In the genomic region with DNA sequence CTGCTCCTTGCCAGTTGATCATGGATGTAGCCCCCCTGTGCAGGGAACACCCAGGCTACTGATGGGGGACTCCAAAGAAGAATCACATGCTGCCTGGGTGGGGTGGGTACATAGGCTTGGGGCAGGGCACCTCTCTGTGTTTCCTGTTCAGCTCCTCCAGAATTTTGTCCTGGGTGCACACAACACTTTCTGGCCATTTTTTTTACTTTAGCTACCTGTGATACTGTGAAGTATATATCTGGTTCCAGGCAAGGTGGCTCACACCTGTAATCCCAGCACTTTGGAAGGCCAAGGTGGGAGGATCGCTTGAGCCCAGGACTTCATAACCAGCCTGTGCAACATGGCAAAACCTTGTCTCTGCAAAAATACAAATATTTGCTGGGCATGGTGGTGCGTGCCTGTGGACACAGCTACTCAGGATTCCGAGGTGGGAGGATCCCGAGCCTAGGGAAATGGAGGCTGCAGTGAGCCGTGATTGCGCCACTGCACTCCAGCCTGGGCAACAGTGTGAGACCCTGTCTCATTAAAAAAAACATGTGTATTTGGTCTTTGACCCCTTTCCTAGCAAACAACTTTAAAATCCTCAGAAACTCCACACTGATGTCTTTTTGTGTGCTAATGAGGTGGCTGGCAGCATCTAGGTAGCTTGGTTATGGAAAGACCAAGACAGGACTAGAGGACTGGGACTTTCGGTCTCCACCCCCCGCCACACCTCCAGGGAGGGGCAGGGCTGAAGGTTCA, we compare ENCODE assay signal across 1 cellular context.
TF ChIP-seq lines count a peak whose summit lies in the region.

No MANE protein-coding gene starts in this region.

TF ChIP-seq in HepG2, 621 proteins besides CTCF, POLR2A, EP300 and RAD21 (continued from another document and continues in another):
- TF ChIP-seq, protein P1, sequence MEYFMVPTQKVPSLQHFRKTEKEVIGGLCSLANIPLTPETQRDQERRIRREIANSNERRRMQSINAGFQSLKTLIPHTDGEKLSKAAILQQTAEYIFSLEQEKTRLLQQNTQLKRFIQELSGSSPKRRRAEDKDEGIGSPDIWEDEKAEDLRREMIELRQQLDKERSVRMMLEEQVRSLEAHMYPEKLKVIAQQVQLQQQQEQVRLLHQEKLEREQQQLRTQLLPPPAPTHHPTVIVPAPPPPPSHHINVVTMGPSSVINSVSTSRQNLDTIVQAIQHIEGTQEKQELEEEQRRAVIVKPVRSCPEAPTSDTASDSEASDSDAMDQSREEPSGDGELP (IDR thresholded peaks at IDR 0.05; ENCODE audit: borderline replicate concordance, low read depth), result peak; percentile 80
- TF ChIP-seq, protein P2, sequence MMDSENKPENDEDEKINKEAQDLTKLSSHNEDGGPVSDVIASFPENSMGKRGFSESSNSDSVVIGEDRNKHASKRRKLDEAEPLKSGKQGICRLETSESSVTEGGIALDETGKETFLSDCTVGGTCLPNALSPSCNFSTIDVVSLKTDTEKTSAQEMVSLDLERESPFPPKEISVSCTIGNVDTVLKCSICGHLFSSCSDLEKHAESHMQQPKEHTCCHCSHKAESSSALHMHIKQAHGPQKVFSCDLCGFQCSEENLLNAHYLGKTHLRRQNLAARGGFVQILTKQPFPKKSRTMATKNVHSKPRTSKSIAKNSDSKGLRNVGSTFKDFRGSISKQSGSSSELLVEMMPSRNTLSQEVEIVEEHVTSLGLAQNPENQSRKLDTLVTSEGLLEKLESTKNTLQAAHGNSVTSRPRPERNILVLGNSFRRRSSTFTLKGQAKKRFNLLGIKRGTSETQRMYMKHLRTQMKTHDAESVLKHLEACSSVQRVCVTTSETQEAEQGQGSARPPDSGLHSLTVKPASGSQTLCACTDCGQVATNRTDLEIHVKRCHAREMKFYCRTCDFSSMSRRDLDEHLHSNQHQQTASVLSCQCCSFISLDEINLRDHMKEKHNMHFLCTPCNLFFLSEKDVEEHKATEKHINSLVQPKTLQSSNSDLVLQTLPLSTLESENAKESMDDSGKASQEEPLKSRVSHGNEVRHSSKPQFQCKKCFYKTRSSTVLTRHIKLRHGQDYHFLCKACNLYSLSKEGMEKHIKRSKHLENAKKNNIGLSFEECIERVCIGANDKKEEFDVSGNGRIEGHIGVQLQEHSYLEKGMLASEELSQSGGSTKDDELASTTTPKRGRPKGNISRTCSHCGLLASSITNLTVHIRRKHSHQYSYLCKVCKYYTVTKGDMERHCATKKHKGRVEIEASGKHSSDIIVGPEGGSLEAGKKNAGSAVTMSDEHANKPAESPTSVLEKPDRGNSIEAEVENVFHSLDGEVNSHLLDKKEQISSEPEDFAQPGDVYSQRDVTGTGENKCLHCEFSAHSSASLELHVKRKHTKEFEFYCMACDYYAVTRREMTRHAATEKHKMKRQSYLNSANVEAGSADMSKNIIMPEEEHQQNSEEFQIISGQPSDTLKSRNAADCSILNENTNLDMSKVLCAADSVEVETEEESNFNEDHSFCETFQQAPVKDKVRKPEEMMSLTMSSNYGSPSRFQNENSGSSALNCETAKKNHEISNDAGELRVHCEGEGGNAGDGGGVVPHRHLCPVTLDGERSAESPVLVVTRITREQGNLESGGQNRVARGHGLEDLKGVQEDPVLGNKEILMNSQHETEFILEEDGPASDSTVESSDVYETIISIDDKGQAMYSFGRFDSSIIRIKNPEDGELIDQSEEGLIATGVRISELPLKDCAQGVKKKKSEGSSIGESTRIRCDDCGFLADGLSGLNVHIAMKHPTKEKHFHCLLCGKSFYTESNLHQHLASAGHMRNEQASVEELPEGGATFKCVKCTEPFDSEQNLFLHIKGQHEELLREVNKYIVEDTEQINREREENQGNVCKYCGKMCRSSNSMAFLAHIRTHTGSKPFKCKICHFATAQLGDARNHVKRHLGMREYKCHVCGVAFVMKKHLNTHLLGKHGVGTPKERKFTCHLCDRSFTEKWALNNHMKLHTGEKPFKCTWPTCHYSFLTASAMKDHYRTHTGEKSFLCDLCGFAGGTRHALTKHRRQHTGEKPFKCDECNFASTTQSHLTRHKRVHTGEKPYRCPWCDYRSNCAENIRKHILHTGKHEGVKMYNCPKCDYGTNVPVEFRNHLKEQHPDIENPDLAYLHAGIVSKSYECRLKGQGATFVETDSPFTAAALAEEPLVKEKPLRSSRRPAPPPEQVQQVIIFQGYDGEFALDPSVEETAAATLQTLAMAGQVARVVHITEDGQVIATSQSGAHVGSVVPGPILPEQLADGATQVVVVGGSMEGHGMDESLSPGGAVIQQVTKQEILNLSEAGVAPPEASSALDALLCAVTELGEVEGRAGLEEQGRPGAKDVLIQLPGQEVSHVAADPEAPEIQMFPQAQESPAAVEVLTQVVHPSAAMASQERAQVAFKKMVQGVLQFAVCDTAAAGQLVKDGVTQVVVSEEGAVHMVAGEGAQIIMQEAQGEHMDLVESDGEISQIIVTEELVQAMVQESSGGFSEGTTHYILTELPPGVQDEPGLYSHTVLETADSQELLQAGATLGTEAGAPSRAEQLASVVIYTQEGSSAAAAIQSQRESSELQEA (CRISPR knock-in tag; IDR thresholded peaks at IDR 0.05; ENCODE audit: not compliant biosample characterization), result no peak
- TF ChIP-seq MYC (CRISPR knock-in tag; IDR thresholded peaks at IDR 0.05; ENCODE audit: borderline replicate concordance) (peak; percentile 69; the same call in 1 of the 2 replicates), ZNF607 (CRISPR knock-in tag; IDR thresholded peaks at IDR 0.05; ENCODE audit: borderline replicate concordance) (peak; percentile 84), SYNCRIP (IDR thresholded peaks at IDR 0.05; ENCODE audit: insufficient read depth, low read depth, low read length) (no peak), HMG20A (CRISPR knock-in tag; IDR thresholded peaks at IDR 0.05; ENCODE audit: borderline replicate concordance) (peak; percentile 68; the same call in 1 of the 2 replicates), NFE2L2 (IDR thresholded peaks at IDR 0.05; ENCODE audit: low read length) (no peak), ZNF30 (CRISPR knock-in tag; IDR thresholded peaks at IDR 0.05) (no peak), KDM5B (CRISPR knock-in tag; IDR thresholded peaks at IDR 0.05; ENCODE audit: borderline replicate concordance) (no peak), ZNF790 (CRISPR knock-in tag; IDR thresholded peaks at IDR 0.05; ENCODE audit: borderline replicate concordance) (no peak), SPEN (CRISPR knock-in tag; IDR thresholded peaks at IDR 0.05; ENCODE audit: low read depth) (peak; percentile 78; the same call in 1 of the 2 replicates), ZNF724P (CRISPR knock-in tag; IDR thresholded peaks at IDR 0.05; ENCODE audit: borderline replicate concordance) (no peak), ZNF326 (CRISPR knock-in tag; IDR thresholded peaks at IDR 0.05; ENCODE audit: borderline replicate concordance) (peak; percentile 72; the same call in 1 of the 2 replicates), XBP1 (CRISPR knock-in tag; IDR thresholded peaks at IDR 0.05) (no peak), ZNF530 (CRISPR knock-in tag; IDR thresholded peaks at IDR 0.05; ENCODE audit: low read depth) (no peak), ZNF564 (CRISPR knock-in tag; IDR thresholded peaks at IDR 0.05) (peak; percentile 64; the same call in 1 of the 2 replicates), PHF8 (CRISPR knock-in tag; IDR thresholded peaks at IDR 0.05) (peak; percentile 1; the same call in 1 of the 2 replicates), ZSCAN31 (CRISPR knock-in tag; IDR thresholded peaks at IDR 0.05; ENCODE audit: low read depth) (peak; percentile 70; the same call in 1 of the 2 replicates), ARNTL (CRISPR knock-in tag; IDR thresholded peaks at IDR 0.05) (0 out of 2 replicates have a peak, but pooled peaks have one; percentile 48), GATAD2A (CRISPR knock-in tag; IDR thresholded peaks at IDR 0.05) (peak; percentile 96), ZMYM3 (CRISPR knock-in tag; IDR thresholded peaks at IDR 0.05) (peak; percentile 99), BRD4 (CRISPR knock-in tag; IDR thresholded peaks at IDR 0.05) (no peak), MAFK (conservative IDR thresholded peaks at IDR 0.05 in 1 of 2, IDR thresholded peaks at IDR 0.05 in 1 of 2; ENCODE audit: low read length in 2 of 2) (no peak), ZFP36L2 (CRISPR knock-in tag; IDR thresholded peaks at IDR 0.05) (no peak), NCOR1 (IDR thresholded peaks at IDR 0.05; ENCODE audit: borderline replicate concordance, low read length) (peak; percentile 74; the same call in 1 of the 2 replicates), TCF12 (IDR thresholded peaks at IDR 0.05) (no peak), TCF12 (CRISPR knock-in tag; IDR thresholded peaks at IDR 0.05) (peak; percentile 83; the same call in 1 of the 2 replicates), ZNF225 (CRISPR knock-in tag; IDR thresholded peaks at IDR 0.05) (no peak), XRCC5 (optimal IDR thresholded peaks at IDR 0.05; ENCODE audit: low read length) (peak; percentile 15), SMARCE1 (IDR thresholded peaks at IDR 0.05; ENCODE audit: borderline replicate concordance) (no peak), SP1 (IDR thresholded peaks at IDR 0.05) (no peak), SP1 (CRISPR knock-in tag; IDR thresholded peaks at IDR 0.05) (peak; percentile 44), MTA3 (CRISPR knock-in tag; IDR thresholded peaks at IDR 0.05) (no peak), CHD2 (IDR thresholded peaks at IDR 0.05; ENCODE audit: low read depth, low read length) (no peak)
- TF ChIP-seq, protein P3, sequence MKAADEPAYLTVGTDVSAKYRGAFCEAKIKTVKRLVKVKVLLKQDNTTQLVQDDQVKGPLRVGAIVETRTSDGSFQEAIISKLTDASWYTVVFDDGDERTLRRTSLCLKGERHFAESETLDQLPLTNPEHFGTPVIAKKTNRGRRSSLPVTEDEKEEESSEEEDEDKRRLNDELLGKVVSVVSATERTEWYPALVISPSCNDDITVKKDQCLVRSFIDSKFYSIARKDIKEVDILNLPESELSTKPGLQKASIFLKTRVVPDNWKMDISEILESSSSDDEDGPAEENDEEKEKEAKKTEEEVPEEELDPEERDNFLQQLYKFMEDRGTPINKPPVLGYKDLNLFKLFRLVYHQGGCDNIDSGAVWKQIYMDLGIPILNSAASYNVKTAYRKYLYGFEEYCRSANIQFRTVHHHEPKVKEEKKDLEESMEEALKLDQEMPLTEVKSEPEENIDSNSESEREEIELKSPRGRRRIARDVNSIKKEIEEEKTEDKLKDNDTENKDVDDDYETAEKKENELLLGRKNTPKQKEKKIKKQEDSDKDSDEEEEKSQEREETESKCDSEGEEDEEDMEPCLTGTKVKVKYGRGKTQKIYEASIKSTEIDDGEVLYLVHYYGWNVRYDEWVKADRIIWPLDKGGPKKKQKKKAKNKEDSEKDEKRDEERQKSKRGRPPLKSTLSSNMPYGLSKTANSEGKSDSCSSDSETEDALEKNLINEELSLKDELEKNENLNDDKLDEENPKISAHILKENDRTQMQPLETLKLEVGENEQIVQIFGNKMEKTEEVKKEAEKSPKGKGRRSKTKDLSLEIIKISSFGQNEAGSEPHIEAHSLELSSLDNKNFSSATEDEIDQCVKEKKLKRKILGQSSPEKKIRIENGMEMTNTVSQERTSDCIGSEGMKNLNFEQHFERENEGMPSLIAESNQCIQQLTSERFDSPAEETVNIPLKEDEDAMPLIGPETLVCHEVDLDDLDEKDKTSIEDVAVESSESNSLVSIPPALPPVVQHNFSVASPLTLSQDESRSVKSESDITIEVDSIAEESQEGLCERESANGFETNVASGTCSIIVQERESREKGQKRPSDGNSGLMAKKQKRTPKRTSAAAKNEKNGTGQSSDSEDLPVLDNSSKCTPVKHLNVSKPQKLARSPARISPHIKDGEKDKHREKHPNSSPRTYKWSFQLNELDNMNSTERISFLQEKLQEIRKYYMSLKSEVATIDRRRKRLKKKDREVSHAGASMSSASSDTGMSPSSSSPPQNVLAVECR (CRISPR knock-in tag; IDR thresholded peaks at IDR 0.05; ENCODE audit: borderline replicate concordance), result peak; percentile 62; the same call in 1 of the 2 replicates
- TF ChIP-seq, protein P4, sequence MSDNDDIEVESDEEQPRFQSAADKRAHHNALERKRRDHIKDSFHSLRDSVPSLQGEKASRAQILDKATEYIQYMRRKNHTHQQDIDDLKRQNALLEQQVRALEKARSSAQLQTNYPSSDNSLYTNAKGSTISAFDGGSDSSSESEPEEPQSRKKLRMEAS (IDR thresholded peaks at IDR 0.05), result peak; percentile 75
- TF ChIP-seq, protein P5, sequence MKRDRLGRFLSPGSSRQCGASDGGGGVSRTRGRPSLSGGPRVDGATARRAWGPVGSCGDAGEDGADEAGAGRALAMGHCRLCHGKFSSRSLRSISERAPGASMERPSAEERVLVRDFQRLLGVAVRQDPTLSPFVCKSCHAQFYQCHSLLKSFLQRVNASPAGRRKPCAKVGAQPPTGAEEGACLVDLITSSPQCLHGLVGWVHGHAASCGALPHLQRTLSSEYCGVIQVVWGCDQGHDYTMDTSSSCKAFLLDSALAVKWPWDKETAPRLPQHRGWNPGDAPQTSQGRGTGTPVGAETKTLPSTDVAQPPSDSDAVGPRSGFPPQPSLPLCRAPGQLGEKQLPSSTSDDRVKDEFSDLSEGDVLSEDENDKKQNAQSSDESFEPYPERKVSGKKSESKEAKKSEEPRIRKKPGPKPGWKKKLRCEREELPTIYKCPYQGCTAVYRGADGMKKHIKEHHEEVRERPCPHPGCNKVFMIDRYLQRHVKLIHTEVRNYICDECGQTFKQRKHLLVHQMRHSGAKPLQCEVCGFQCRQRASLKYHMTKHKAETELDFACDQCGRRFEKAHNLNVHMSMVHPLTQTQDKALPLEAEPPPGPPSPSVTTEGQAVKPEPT (CRISPR knock-in tag; IDR thresholded peaks at IDR 0.05; ENCODE audit: low read depth), result no peak; the same call in 1 of the 2 replicates
- TF ChIP-seq, protein P6, sequence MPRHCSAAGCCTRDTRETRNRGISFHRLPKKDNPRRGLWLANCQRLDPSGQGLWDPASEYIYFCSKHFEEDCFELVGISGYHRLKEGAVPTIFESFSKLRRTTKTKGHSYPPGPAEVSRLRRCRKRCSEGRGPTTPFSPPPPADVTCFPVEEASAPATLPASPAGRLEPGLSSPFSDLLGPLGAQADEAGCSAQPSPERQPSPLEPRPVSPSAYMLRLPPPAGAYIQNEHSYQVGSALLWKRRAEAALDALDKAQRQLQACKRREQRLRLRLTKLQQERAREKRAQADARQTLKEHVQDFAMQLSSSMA (CRISPR knock-in tag; IDR thresholded peaks at IDR 0.05), result peak; percentile 6; the same call in 1 of the 2 replicates
- TF ChIP-seq, protein P7, sequence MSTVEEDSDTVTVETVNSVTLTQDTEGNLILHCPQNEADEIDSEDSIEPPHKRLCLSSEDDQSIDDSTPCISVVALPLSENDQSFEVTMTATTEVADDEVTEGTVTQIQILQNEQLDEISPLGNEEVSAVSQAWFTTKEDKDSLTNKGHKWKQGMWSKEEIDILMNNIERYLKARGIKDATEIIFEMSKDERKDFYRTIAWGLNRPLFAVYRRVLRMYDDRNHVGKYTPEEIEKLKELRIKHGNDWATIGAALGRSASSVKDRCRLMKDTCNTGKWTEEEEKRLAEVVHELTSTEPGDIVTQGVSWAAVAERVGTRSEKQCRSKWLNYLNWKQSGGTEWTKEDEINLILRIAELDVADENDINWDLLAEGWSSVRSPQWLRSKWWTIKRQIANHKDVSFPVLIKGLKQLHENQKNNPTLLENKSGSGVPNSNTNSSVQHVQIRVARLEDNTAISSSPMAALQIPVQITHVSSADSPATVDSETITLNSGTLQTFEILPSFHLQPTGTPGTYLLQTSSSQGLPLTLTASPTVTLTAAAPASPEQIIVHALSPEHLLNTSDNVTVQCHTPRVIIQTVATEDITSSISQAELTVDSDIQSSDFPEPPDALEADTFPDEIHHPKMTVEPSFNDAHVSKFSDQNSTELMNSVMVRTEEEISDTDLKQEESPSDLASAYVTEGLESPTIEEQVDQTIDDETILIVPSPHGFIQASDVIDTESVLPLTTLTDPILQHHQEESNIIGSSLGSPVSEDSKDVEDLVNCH (CRISPR knock-in tag; IDR thresholded peaks at IDR 0.05), result no peak
